Comparison of ENCODE assay signal across 1 cellular context in the genomic region with DNA sequence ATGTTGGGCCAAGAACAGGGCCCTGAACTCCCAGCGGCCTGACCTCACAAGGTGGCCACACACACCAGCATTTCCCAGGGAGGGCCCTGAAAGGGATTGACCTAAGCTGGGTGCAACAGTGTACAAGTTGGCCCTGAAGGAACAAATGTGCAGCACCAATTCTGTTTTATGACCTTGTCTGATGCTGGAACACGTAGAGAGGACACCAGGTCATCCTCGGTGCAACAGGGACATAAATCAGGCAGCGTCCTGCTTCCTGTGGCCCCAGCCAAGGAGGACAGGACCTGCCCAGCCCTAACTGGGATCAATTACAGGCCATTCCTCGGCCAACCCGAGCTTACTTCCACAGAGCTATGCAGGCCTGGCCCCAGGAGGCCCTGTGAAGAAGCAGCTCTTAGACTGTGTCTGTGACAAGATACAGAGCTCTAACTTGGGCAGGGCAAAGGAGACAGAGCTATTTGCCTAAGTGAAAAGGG.
TF ChIP-seq lines count a peak whose summit lies in the region.

No MANE protein-coding gene starts in this region.

TF ChIP-seq in SK-N-SH, 30 proteins besides CTCF, POLR2A, EP300 and RAD21 (continued from another document):
- TF ChIP-seq, protein P1, sequence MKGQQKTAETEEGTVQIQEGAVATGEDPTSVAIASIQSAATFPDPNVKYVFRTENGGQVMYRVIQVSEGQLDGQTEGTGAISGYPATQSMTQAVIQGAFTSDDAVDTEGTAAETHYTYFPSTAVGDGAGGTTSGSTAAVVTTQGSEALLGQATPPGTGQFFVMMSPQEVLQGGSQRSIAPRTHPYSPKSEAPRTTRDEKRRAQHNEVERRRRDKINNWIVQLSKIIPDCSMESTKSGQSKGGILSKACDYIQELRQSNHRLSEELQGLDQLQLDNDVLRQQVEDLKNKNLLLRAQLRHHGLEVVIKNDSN (IDR thresholded peaks at IDR 0.05; ENCODE audit: borderline replicate concordance, low read depth): no peak
- no peak for TF ChIP-seq FOXM1 (IDR thresholded peaks at IDR 0.05; ENCODE audit: low read depth)
- TF ChIP-seq EZH2phosphoT487 (IDR thresholded peaks at IDR 0.05; ENCODE audit: borderline replicate concordance, low read depth): no peak
- TF ChIP-seq RXRA (IDR thresholded peaks at IDR 0.05; ENCODE audit: borderline replicate concordance, low read depth): peak; percentile 40; the same call in 1 of the 2 replicates
- TF ChIP-seq POLR2AphosphoS5 (IDR thresholded peaks at IDR 0.05; ENCODE audit: low read depth, low read length): no peak
TF ChIP-seq in SK-N-SH: peak in this region for 3.
